Comparison of ENCODE assay signal across 1 cellular context in the genomic region with DNA sequence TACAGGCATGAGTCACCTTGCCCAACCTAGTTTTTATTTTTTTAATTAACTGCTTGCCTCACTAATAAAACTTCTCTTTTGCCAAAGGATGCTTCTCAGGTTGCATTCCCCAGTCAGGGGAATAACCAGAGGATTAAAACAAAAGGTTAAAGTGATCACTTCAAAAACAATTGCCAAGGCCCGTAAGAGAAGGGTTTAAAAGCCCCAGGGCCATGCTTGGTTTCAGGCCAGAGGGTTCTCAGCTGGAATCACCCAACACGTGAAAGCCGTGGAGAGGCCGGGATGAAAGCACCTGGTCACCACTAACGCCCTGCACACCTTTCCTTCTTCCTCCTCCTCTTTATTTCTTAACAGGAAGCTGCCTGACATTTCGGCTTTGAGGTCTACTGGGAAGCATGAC.
TF ChIP-seq lines count a peak whose summit lies in the region.

No MANE protein-coding gene starts in this region.

TF ChIP-seq in GM23338, 12 proteins besides CTCF, POLR2A, EP300 and RAD21 (continued from another document):
- TF ChIP-seq, protein P1, sequence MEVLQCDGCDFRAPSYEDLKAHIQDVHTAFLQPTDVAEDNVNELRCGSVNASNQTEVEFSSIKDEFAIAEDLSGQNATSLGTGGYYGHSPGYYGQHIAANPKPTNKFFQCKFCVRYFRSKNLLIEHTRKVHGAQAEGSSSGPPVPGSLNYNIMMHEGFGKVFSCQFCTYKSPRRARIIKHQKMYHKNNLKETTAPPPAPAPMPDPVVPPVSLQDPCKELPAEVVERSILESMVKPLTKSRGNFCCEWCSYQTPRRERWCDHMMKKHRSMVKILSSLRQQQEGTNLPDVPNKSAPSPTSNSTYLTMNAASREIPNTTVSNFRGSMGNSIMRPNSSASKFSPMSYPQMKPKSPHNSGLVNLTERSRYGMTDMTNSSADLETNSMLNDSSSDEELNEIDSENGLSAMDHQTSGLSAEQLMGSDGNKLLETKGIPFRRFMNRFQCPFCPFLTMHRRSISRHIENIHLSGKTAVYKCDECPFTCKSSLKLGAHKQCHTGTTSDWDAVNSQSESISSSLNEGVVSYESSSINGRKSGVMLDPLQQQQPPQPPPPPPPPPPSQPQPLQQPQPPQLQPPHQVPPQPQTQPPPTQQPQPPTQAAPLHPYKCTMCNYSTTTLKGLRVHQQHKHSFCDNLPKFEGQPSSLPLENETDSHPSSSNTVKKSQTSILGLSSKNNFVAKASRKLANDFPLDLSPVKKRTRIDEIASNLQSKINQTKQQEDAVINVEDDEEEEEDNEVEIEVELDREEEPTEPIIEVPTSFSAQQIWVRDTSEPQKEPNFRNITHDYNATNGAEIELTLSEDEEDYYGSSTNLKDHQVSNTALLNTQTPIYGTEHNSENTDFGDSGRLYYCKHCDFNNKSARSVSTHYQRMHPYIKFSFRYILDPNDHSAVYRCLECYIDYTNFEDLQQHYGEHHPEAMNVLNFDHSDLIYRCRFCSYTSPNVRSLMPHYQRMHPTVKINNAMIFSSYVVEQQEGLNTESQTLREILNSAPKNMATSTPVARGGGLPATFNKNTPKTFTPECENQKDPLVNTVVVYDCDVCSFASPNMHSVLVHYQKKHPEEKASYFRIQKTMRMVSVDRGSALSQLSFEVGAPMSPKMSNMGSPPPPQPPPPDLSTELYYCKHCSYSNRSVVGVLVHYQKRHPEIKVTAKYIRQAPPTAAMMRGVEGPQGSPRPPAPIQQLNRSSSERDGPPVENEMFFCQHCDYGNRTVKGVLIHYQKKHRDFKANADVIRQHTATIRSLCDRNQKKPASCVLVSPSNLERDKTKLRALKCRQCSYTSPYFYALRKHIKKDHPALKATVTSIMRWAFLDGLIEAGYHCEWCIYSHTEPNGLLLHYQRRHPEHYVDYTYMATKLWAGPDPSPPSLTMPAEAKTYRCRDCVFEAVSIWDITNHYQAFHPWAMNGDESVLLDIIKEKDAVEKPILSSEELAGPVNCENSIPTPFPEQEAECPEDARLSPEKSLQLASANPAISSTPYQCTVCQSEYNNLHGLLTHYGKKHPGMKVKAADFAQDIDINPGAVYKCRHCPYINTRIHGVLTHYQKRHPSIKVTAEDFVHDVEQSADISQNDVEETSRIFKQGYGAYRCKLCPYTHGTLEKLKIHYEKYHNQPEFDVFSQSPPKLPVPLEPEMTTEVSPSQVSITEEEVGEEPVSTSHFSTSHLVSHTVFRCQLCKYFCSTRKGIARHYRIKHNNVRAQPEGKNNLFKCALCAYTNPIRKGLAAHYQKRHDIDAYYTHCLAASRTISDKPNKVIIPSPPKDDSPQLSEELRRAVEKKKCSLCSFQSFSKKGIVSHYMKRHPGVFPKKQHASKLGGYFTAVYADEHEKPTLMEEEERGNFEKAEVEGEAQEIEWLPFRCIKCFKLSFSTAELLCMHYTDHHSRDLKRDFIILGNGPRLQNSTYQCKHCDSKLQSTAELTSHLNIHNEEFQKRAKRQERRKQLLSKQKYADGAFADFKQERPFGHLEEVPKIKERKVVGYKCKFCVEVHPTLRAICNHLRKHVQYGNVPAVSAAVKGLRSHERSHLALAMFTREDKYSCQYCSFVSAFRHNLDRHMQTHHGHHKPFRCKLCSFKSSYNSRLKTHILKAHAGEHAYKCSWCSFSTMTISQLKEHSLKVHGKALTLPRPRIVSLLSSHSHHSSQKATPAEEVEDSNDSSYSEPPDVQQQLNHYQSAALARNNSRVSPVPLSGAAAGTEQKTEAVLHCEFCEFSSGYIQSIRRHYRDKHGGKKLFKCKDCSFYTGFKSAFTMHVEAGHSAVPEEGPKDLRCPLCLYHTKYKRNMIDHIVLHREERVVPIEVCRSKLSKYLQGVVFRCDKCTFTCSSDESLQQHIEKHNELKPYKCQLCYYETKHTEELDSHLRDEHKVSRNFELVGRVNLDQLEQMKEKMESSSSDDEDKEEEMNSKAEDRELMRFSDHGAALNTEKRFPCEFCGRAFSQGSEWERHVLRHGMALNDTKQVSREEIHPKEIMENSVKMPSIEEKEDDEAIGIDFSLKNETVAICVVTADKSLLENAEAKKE (CRISPR knock-in tag; IDR thresholded peaks at IDR 0.05) = no peak
- no peak for TF ChIP-seq EZH2 (IDR thresholded peaks at IDR 0.05; ENCODE audit: low read depth, unreplicated experiment)
- TF ChIP-seq, protein P2, sequence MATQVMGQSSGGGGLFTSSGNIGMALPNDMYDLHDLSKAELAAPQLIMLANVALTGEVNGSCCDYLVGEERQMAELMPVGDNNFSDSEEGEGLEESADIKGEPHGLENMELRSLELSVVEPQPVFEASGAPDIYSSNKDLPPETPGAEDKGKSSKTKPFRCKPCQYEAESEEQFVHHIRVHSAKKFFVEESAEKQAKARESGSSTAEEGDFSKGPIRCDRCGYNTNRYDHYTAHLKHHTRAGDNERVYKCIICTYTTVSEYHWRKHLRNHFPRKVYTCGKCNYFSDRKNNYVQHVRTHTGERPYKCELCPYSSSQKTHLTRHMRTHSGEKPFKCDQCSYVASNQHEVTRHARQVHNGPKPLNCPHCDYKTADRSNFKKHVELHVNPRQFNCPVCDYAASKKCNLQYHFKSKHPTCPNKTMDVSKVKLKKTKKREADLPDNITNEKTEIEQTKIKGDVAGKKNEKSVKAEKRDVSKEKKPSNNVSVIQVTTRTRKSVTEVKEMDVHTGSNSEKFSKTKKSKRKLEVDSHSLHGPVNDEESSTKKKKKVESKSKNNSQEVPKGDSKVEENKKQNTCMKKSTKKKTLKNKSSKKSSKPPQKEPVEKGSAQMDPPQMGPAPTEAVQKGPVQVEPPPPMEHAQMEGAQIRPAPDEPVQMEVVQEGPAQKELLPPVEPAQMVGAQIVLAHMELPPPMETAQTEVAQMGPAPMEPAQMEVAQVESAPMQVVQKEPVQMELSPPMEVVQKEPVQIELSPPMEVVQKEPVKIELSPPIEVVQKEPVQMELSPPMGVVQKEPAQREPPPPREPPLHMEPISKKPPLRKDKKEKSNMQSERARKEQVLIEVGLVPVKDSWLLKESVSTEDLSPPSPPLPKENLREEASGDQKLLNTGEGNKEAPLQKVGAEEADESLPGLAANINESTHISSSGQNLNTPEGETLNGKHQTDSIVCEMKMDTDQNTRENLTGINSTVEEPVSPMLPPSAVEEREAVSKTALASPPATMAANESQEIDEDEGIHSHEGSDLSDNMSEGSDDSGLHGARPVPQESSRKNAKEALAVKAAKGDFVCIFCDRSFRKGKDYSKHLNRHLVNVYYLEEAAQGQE (IDR thresholded peaks at IDR 0.05; ENCODE audit: unreplicated experiment) = no peak
